ENCODE assay signal across 14 cellular contexts in the genomic region with DNA sequence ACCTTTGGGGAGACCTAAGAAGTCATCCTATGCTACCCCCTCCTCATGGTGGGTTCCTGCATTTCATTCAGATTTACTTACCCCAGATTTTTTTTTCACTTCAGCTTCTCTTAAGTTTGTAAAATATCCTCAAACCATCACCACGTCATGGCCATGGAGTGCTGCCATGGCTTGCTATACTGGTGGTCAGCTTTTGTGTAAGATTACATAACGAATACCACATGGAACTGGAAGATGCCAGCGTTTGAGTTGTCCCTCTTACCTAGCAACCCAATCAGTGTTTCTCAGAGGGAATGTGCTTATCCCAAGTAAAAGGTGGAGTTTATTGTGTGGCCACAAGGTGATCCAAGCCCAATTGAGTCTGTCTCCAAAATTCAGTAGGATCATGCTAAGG.
"Had no signal": no experiment of that assay in that cellular context is flagged by ENCODE, and none has a peak within 500 bp of the region (broad histone marks: within the 10 kb centered on the region; RNA-seq: fewer than 3 reads in every experiment).

No MANE protein-coding gene starts in this region.

- H3K9me3 ChIP-seq: right atrium auricular region, tibial nerve had no signal

- H3K36me3 Mint-ChIP-seq: natural killer cell treated with Interleukin-12 subunit alpha and Interleukin-12 subunit beta and Interleukin-15 and Interleukin-18, amount 100 ng/mL, for 72 hours had no signal

- H3K9me3 Mint-ChIP-seq: activated CD4-positive, alpha-beta T cell treated with anti-CD3 and anti-CD28 coated beads, Interleukin-2, amount 10 ng/mL, durations not matched to agents 24 days and 14 days; activated naive CD8-positive, alpha-beta T cell treated with anti-CD3 and anti-CD28 coated beads, Interleukin-2, amount 10 ng/mL, durations not matched to agents 7 days and 5 days; endodermal cell; natural killer cell treated with Interleukin-12 subunit alpha and Interleukin-12 subunit beta and Interleukin-15 and Interleukin-18, amount 100 ng/mL, for 72 hours; stimulated activated naive B cell treated with anti-CD40 and anti-IgM and Interleukin-4, amounts not matched to agents 10 μg/mL and 1 μg/mL and 100 μg/mL, for 72 hours; T-helper 2 cell treated with Interferon-gamma antibody and Interleukin-4, amounts not matched to agents 5 μg/mL and 100 μg/mL, for 36 hours had no signal

- H3K27me3 ChIP-seq: foreskin keratinocyte, right atrium auricular region, tibial nerve had no signal

- H3K36me3 ChIP-seq: right atrium auricular region, tibial nerve had no signal

- H3K27ac ChIP-seq: foreskin keratinocyte, tibial nerve had no signal

- H3K4me3 Mint-ChIP-seq: activated CD4-positive, alpha-beta T cell treated with anti-CD3 and anti-CD28 coated beads, Interleukin-2, amount 10 ng/mL, durations not matched to agents 24 days and 14 days; activated naive CD8-positive, alpha-beta T cell treated with anti-CD3 and anti-CD28 coated beads, Interleukin-2, amount 10 ng/mL, durations not matched to agents 7 days and 5 days; endodermal cell; natural killer cell treated with Interleukin-12 subunit alpha and Interleukin-12 subunit beta and Interleukin-15 and Interleukin-18, amount 100 ng/mL, for 72 hours; stimulated activated naive B cell treated with anti-CD40 and anti-IgM and Interleukin-4, amounts not matched to agents 10 μg/mL and 1 μg/mL and 100 μg/mL, for 72 hours; T-helper 2 cell treated with Interferon-gamma antibody and Interleukin-4, amounts not matched to agents 5 μg/mL and 100 μg/mL, for 36 hours had no signal

- H3K27ac Mint-ChIP-seq: activated CD4-positive, alpha-beta T cell treated with anti-CD3 and anti-CD28 coated beads, Interleukin-2, amount 10 ng/mL, durations not matched to agents 24 days and 14 days; activated naive CD8-positive, alpha-beta T cell treated with anti-CD3 and anti-CD28 coated beads, Interleukin-2, amount 10 ng/mL, durations not matched to agents 7 days and 5 days; natural killer cell treated with Interleukin-12 subunit alpha and Interleukin-12 subunit beta and Interleukin-15 and Interleukin-18, amount 100 ng/mL, for 72 hours; stimulated activated naive B cell treated with anti-CD40 and anti-IgM and Interleukin-4, amounts not matched to agents 10 μg/mL and 1 μg/mL and 100 μg/mL, for 72 hours; T-helper 2 cell treated with Interferon-gamma antibody and Interleukin-4, amounts not matched to agents 5 μg/mL and 100 μg/mL, for 36 hours had no signal

- ATAC-seq: natural killer cell treated with Interleukin-12 subunit alpha and Interleukin-12 subunit beta and Interleukin-15 and Interleukin-18, amount 100 ng/mL, for 72 hours; stimulated activated naive B cell treated with anti-CD40 and anti-IgM and Interleukin-4, amounts not matched to agents 10 μg/mL and 1 μg/mL and 100 μg/mL, for 72 hours had no signal

- H3K4me1 ChIP-seq: foreskin keratinocyte had no signal

- H3K27me3 Mint-ChIP-seq: activated CD4-positive, alpha-beta T cell treated with anti-CD3 and anti-CD28 coated beads, Interleukin-2, amount 10 ng/mL, durations not matched to agents 24 days and 14 days; activated naive CD8-positive, alpha-beta T cell treated with anti-CD3 and anti-CD28 coated beads, Interleukin-2, amount 10 ng/mL, durations not matched to agents 7 days and 5 days; natural killer cell treated with Interleukin-12 subunit alpha and Interleukin-12 subunit beta and Interleukin-15 and Interleukin-18, amount 100 ng/mL, for 72 hours; progenitor cell of endocrine pancreas; stimulated activated naive B cell treated with anti-CD40 and anti-IgM and Interleukin-4, amounts not matched to agents 10 μg/mL and 1 μg/mL and 100 μg/mL, for 72 hours had no signal

- H3K4me3 ChIP-seq: right atrium auricular region, tibial nerve had no signal

- DNase-seq: activated CD4-positive, CD25-positive, alpha-beta regulatory T cell; activated naive CD4-positive, alpha-beta T cell; activated naive CD8-positive, alpha-beta T cell treated with anti-CD3 and anti-CD28 coated beads, Interleukin-2, amount 10 ng/mL, durations not matched to agents 7 days and 5 days; foreskin keratinocyte; nucleus accumbens; stimulated activated naive B cell treated with anti-CD40 and anti-IgM and Interleukin-4, amounts not matched to agents 10 μg/mL and 1 μg/mL and 100 μg/mL, for 72 hours; SW 1271 had no signal
